In the genomic region with DNA sequence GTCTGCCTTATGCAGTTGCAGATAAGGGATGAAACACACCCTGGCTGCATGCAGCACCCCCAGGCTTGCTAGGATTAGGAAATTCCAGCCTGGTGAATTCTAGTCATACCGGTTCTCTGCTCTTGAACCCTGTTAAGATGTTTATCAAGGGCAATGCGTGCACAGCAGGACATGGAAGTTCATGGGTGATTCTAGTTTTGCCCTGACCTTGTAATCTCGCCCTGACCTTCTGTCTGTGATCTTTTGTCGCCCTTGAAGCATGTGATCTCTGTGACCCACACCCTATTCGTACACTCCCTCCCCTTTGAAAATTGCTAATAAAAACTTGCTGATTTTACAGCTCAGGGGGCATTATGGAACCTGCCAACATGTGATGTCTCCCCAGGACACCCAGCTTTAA, we compare ENCODE assay signal across 7 cellular contexts.
DNase-seq lines count a peak whose midpoint lies in the region; ATAC-seq, FAIRE-seq and TF ChIP-seq lines count a peak whose summit lies in the region.
"Not testable (repeated sequence)": the region's sequence is repeated elsewhere in the genome, so short reads cannot be mapped to it uniquely, and the experiment has no call there.

No MANE protein-coding gene starts in this region.

- CTCF ChIA-PET in Calu3 (lab: Charles Lee); HepG2 (lab: Yijun Ruan, JAX; ENCODE audit: low intra/inter-chr PET ratio, low total read pairs): not testable (repeated sequence)

- H2AFZ ChIP-seq in GM23248, result 0 out of 2 replicates have a peak overlapping the region, but pooled peaks have one; percentile 45
- H2AFZ ChIP-seq in HepG2 (ENCODE audit: low read length), result not testable (repeated sequence)

- POLR2A ChIA-PET in HepG2 (lab: Yijun Ruan, JAX), result interaction anchor here (0.9 to 1.8 kb wide), 4 partner anchors 9 to 228 kb away, joined by 3 to 5 read pairs (median 4); no protein-coding TSS in a partner anchor

- not testable (repeated sequence) for H3K36me3 ChIP-seq in GM23248 (ENCODE audit: low read depth); WERI-Rb-1; HepG2 (replicated peaks in 1 of 2; ENCODE audit: control insufficient read depth in 1 of 2, insufficient read depth in 2 of 2, low read length in 2 of 2)

- H3K27ac Mint-ChIP-seq in Calu3 (ENCODE audit: unreplicated experiment), result peak overlapping the region; percentile 83

- not testable (repeated sequence) for H3K4me2 ChIP-seq in GM23248 (ENCODE audit: unreplicated experiment)
- H3K4me2 ChIP-seq in HepG2 (ENCODE audit: low read depth, low read length), result peak overlapping the region; percentile 24; the same call in 1 of the 2 replicates

- not testable (repeated sequence) for H4K20me1 ChIP-seq in GM23248 (ENCODE audit: insufficient read depth); HepG2 (ENCODE audit: insufficient read depth, low read length)

- H3K9me3 ChIP-seq in GM23248 (ENCODE audit: low read depth); WERI-Rb-1 (ENCODE audit: severe bottlenecking); HepG2 (ENCODE audit: low read length): not testable (repeated sequence)

- peaks cover 15% of the 10 kb centered on the region for H3K36me3 Mint-ChIP-seq in Calu3 (ENCODE audit: insufficient read depth, unreplicated experiment)

- H3K4me3 Mint-ChIP-seq in Calu3 (ENCODE audit: low read depth, unreplicated experiment), result not testable (repeated sequence)

- H3K27ac ChIP-seq in GM23248, result not testable (repeated sequence)
- H3K27ac ChIP-seq in WERI-Rb-1 (peak overlapping the region; percentile 28), epithelial cell of prostate (peak overlapping the region; percentile 30), HepG2 (ENCODE audit: extremely low read length, insufficient read depth, low read length) (peak overlapping the region; percentile 47)

- WGBS in GM23248 (ENCODE audit: low coverage in 1 of 2, low lambda C conversion rate in 2 of 2, missing lambda C conversion rate in 2 of 2), 2 experiments, result 94 to 96% methylated on average over 5 of the region's 5 CpGs
- 21% methylated on average over 5 of the region's 5 CpGs for WGBS in HepG2 (ENCODE audit: low lambda C conversion rate)

- in situ Hi-C loops in GM23248 (cut with MboI), result loop anchor here (25.0 kb wide), 2 partner anchors 175 to 1150 kb away; no protein-coding TSS in a partner anchor
- in situ Hi-C loops in HepG2 (cut with HindIII; ENCODE audit: extremely low pct_ligation_motif_present, low pct_unique_long_range_greater_than_20kb), result loop anchor here (10.0 to 25.0 kb wide), 2 partner anchors 163 to 1150 kb away; no protein-coding TSS in a partner anchor

- not testable (repeated sequence) for H3K27me3 ChIP-seq in GM23248 (replicated peaks; ENCODE audit: insufficient read depth); WERI-Rb-1 (ENCODE audit: insufficient read depth, low read depth, severe bottlenecking); HepG2 (ENCODE audit: control insufficient read depth in 1 of 2, insufficient read depth in 2 of 2, low read length in 2 of 2)

- intact Hi-C loops in Calu3 (cut with micrococcal nuclease; ENCODE audit: unreplicated experiment) (loop anchor here (1.0 to 10.0 kb wide), 3 partner anchors 59 to 1453 kb away; no protein-coding TSS in a partner anchor), HepG2 (cut with micrococcal nuclease; ENCODE audit: unreplicated experiment) (loop anchor here (1.0 to 10.0 kb wide), 7 partner anchors 57 to 1473 kb away; no protein-coding TSS in a partner anchor)

- H3K4me3 ChIP-seq in GM23248; WERI-Rb-1 (ENCODE audit: low read depth, low read length); HepG2 (replicated peaks in 1 of 3; ENCODE audit: insufficient read depth in 1 of 3, low read depth in 2 of 3, low read length in 3 of 3): not testable (repeated sequence)

- not testable (repeated sequence) for TF ChIP-seq POLR2A in HepG2 (IDR thresholded peaks at IDR 0.05; ENCODE audit: insufficient read depth in 1 of 2, low read depth in 2 of 2, low read length in 2 of 2)

- TF ChIP-seq CTCF in Calu3 (IDR thresholded peaks at IDR 0.05; ENCODE audit: unreplicated experiment); WERI-Rb-1 (IDR thresholded peaks at IDR 0.05; ENCODE audit: low read depth, low read length); HepG2 (CRISPR knock-in tag; IDR thresholded peaks at IDR 0.05): not testable (repeated sequence)

- not testable (repeated sequence) for H3K79me2 ChIP-seq in GM23248 (ENCODE audit: insufficient read depth); HepG2 (ENCODE audit: insufficient read depth, low read length)

- H3K4me1 ChIP-seq in GM23248 (ENCODE audit: insufficient read depth), result peaks cover 19% of the 10 kb centered on the region
- H3K4me1 ChIP-seq in HepG2 (ENCODE audit: insufficient read depth, low read length), result peaks cover 26% of the 10 kb centered on the region

- not testable (repeated sequence) for FAIRE-seq in HepG2 (lab: Jason Lieb, UNC)

- H3K27me3 Mint-ChIP-seq in Calu3 (ENCODE audit: unreplicated experiment), result not testable (repeated sequence)

- DNase-seq in Calu3; GM23248; WERI-Rb-1; epithelial cell of prostate (ENCODE audit: low read depth, low spot score): not testable (repeated sequence)
- DNase-seq in DMS53 (lab: John Stamatoyannopoulos, UW), result peak; percentile 62
- peak; percentile 34 for DNase-seq in NCI-H510A treated with DMSO at 0.1 percent for 48 hours (lab: John Stamatoyannopoulos, UW)
- DNase-seq in HepG2 (ENCODE audit: low spot score), result peak; percentile 43

- not testable (repeated sequence) for ATAC-seq in HepG2

- not testable (repeated sequence) for BruUV-seq in Calu3 (replicated peaks; lab: Mats Ljungman, UMichigan); HepG2 (replicated peaks; lab: Mats Ljungman, UMichigan)

- H3F3A ChIP-seq in GM23248 (ENCODE audit: insufficient read depth), result not testable (repeated sequence)

- not testable (repeated sequence) for H3K9me2 ChIP-seq in GM23248 (ENCODE audit: insufficient read depth)

- H3K9me3 Mint-ChIP-seq in Calu3 (ENCODE audit: low read depth, unreplicated experiment), result not testable (repeated sequence)

- not testable (repeated sequence) for TF ChIP-seq EP300 in HepG2 (IDR thresholded peaks at IDR 0.05; ENCODE audit: low read depth in 2 of 2, low read length in 2 of 2); HepG2 (CRISPR knock-in tag; IDR thresholded peaks at IDR 0.05; ENCODE audit: borderline replicate concordance)

- TF ChIP-seq RAD21 in HepG2 (CRISPR knock-in tag; IDR thresholded peaks at IDR 0.05), result not testable (repeated sequence)

- H3K9ac ChIP-seq in GM23248; HepG2 (ENCODE audit: insufficient read depth, low read depth, low read length): not testable (repeated sequence)

- peaks cover 27% of the 10 kb centered on the region for H3K4me1 Mint-ChIP-seq in Calu3 (ENCODE audit: low read depth, unreplicated experiment)

TF ChIP-seq in HepG2, 621 proteins besides CTCF, POLR2A, EP300 and RAD21:
- TF ChIP-seq SKIL (CRISPR knock-in tag; IDR thresholded peaks at IDR 0.05; ENCODE audit: borderline replicate concordance), result 0 out of 2 replicates have a peak, but pooled peaks have one; percentile 33
- TF ChIP-seq RXRA (CRISPR knock-in tag; IDR thresholded peaks at IDR 0.05), result peak; percentile 41; the same call in 1 of the 2 replicates
- TF ChIP-seq SKI (IDR thresholded peaks at IDR 0.05; ENCODE audit: partially characterized antibody), result peak; percentile 72
- 0 out of 2 replicates have a peak, but pooled peaks have one; percentile 19 for TF ChIP-seq HNF4A (CRISPR knock-in tag; IDR thresholded peaks at IDR 0.05)
- TF ChIP-seq TBL1XR1 (IDR thresholded peaks at IDR 0.05; ENCODE audit: borderline replicate concordance, low read length, partially characterized antibody), result peak; percentile 26
- TF ChIP-seq ZMYM4 (CRISPR knock-in tag; IDR thresholded peaks at IDR 0.05), result 0 out of 2 replicates have a peak, but pooled peaks have one; percentile 48
- TF ChIP-seq RARA (CRISPR knock-in tag; IDR thresholded peaks at IDR 0.05), result peak; percentile 94
- peak; percentile 29 to 74; a peak in 2 of 4 replicates for TF ChIP-seq NR2F1 (CRISPR knock-in tag; IDR thresholded peaks at IDR 0.05)
- 0 out of 2 replicates have a peak, but pooled peaks have one; percentile 12 for TF ChIP-seq SALL1 (CRISPR knock-in tag; IDR thresholded peaks at IDR 0.05)
- TF ChIP-seq BCL6 (CRISPR knock-in tag; IDR thresholded peaks at IDR 0.05), result 0 out of 2 replicates have a peak, but pooled peaks have one; percentile 35
- TF ChIP-seq NR2F6 (IDR thresholded peaks at IDR 0.05), result not testable (repeated sequence)
- 0 out of 2 replicates have a peak, but pooled peaks have one; percentile 7 for TF ChIP-seq NR2F6 (CRISPR knock-in tag; IDR thresholded peaks at IDR 0.05)
